27 cellular contexts compared by ENCODE assay signal in genomic region chr2:21607568-21607967, GRCh38.
"Had no signal": no experiment of that assay in that cellular context is flagged by ENCODE, and none has a peak within 500 bp of the region (broad histone marks: within the 10 kb centered on the region; RNA-seq: fewer than 3 reads in every experiment).

No MANE protein-coding gene starts in this region.

- H3K36me3 Mint-ChIP-seq: naive B cell; natural killer cell; stimulated activated memory B cell treated with anti-CD40 and anti-IgM and Interleukin-4, amounts not matched to agents 10 μg/mL and 1 μg/mL and 100 μg/mL, for 72 hours had no signal

- H3K27me3 ChIP-seq: heart right ventricle, hepatocyte, neutrophil, ovary, right lobe of liver, suprapubic skin, tibial artery, upper lobe of right lung had no signal

- H3K9me3 ChIP-seq: neutrophil, ovary, thoracic aorta, upper lobe of right lung had no signal

- H3K4me3 ChIP-seq: heart right ventricle, hepatocyte, left ventricle myocardium inferior, lung, ovary, right lobe of liver, smooth muscle cell, suprapubic skin, thoracic aorta, tibial artery, upper lobe of right lung had no signal

- H3K36me3 ChIP-seq: heart right ventricle, left ventricle myocardium inferior, neutrophil, ovary, right lobe of liver, suprapubic skin, thoracic aorta, tibial artery, upper lobe of right lung had no signal

- H3K4me3 Mint-ChIP-seq: mesothelial cell of epicardium; naive B cell; natural killer cell; neural crest cell; stimulated activated memory B cell treated with anti-CD40 and anti-IgM and Interleukin-4, amounts not matched to agents 10 μg/mL and 1 μg/mL and 100 μg/mL, for 72 hours had no signal

- H3K4me2 ChIP-seq: hepatocyte, smooth muscle cell had no signal

- H3K27ac Mint-ChIP-seq: mesothelial cell of epicardium; natural killer cell; progenitor cell of endocrine pancreas; stimulated activated memory B cell treated with anti-CD40 and anti-IgM and Interleukin-4, amounts not matched to agents 10 μg/mL and 1 μg/mL and 100 μg/mL, for 72 hours had no signal

- H3K27me3 Mint-ChIP-seq: naive B cell; progenitor cell of endocrine pancreas; stimulated activated memory B cell treated with anti-CD40 and anti-IgM and Interleukin-4, amounts not matched to agents 10 μg/mL and 1 μg/mL and 100 μg/mL, for 72 hours had no signal

- H2AFZ ChIP-seq: hepatocyte had no signal

- ATAC-seq: natural killer cell; right lobe of liver; stimulated activated memory B cell treated with anti-CD40 and anti-IgM and Interleukin-4, amounts not matched to agents 10 μg/mL and 1 μg/mL and 100 μg/mL, for 72 hours; upper lobe of right lung had no signal

- DNase-seq: heart right ventricle; islet precursor cell; left ventricle myocardium inferior; mesendoderm; naive B cell; natural killer cell; occipital lobe; ovary; right lobe of liver; stimulated activated CD4-positive, alpha-beta T cell treated with anti-CD3 and anti-CD28 coated beads, Interleukin-1b, Interleukin-23, amount 100 ng/mL, for 48 hours; stimulated activated CD4-positive, alpha-beta T cell treated with anti-CD3 and anti-CD28 coated beads, Interleukin-2, amount 100 ng/mL, for 48 hours; stimulated activated CD4-positive, alpha-beta T cell treated with anti-CD3 and anti-CD28 coated beads, Interleukin-4, amount 100 ng/mL, for 4 hours; stimulated activated CD8-positive, alpha-beta memory T cell treated with anti-CD3 and anti-CD28 coated beads, Interleukin-4, amount 100 ng/mL, for 48 hours; stimulated activated naive CD4-positive, alpha-beta T cell treated with Interleukin-2 at 50 U/mL for 16 hours; tibial artery; trophoblast cell; upper lobe of right lung had no signal

- H3K4me1 Mint-ChIP-seq: mesothelial cell of epicardium; naive B cell; natural killer cell; neural crest cell; stimulated activated memory B cell treated with anti-CD40 and anti-IgM and Interleukin-4, amounts not matched to agents 10 μg/mL and 1 μg/mL and 100 μg/mL, for 72 hours had no signal

- H3K4me1 ChIP-seq: heart right ventricle, left ventricle myocardium inferior, suprapubic skin, tibial artery, upper lobe of right lung had no signal

- H3K27ac ChIP-seq: heart right ventricle, hepatocyte, left ventricle myocardium inferior, neutrophil, ovary, right lobe of liver, suprapubic skin, thoracic aorta, tibial artery, upper lobe of right lung had no signal
